8 cellular contexts compared by ENCODE assay signal in genomic region chr12:101407438-101408345, GRCh38. TPM values are rescaled to one million over a fixed set of nuclear protein-coding genes. Genes with fewer than 3 reads are reported as not detected.
A peak's percentile ranks its signal among the peaks of the same experiment; 100 is the strongest.
DNase-seq lines count a peak whose midpoint lies in the region; ATAC-seq and TF ChIP-seq lines count a peak whose summit lies in the region.

ARL1 (minus strand) TSS chr12:101407772; CDS start chr12:101407645, 127 bp downstream.

- peak within 1 kb of the TSS; percentile 97 for H3K27ac ChIP-seq in SJCRH30
- peak within 1 kb of the TSS; percentile 98 for H3K27ac ChIP-seq in foreskin keratinocyte

- peaks cover 16% of the 10 kb centered on the region for H3K4me1 ChIP-seq in HAP-1
- no peaks in the 10 kb centered on the region for H3K4me1 ChIP-seq in SJCRH30
- peaks cover 9% of the 10 kb centered on the region for H3K4me1 ChIP-seq in foreskin keratinocyte
- peaks cover 7% of the 10 kb centered on the region for H3K4me1 ChIP-seq in neuron (ENCODE audit: insufficient read depth, low read length)

- in situ Hi-C loops in HAP-1 (cut with MboI; ENCODE audit: low sequenced_read_pairs), result no loop called here

- DNase-seq in GDM1 (lab: John Stamatoyannopoulos, UW) (peak; percentile 77), HAP-1 (ENCODE audit: low spot score in 2 of 2) (peak; percentile 77 to 89), MG63 (peak; percentile 90), SJCRH30 (peak; percentile 81 to 84), foreskin keratinocyte (peak; percentile 86 to 92), stromal cell of bone marrow (ENCODE audit: low read depth) (peak; percentile 78)
- DNase-seq in activated gamma-delta T cell treated with anti-CD3 and anti-CD28 coated beads, Interleukin-2, amount 50 U/mL, for 16 hours (ENCODE audit: low read depth), result peak; percentile 70

- peaks cover under 1% of the 10 kb centered on the region; the same call in 1 of the 2 replicates for H3K36me3 ChIP-seq in HAP-1 (replicated peaks)
- peaks cover 18% of the 10 kb centered on the region for H3K36me3 ChIP-seq in MG63
- H3K36me3 ChIP-seq in SJCRH30, result 0 out of 2 replicates have a peak, but pooled peaks cover under 1% of the 10 kb centered on the region
- no peaks in the 10 kb centered on the region for H3K36me3 ChIP-seq in neuron (ENCODE audit: insufficient read depth, low read length)

- no peak for TF ChIP-seq CTCF in foreskin keratinocyte (conservative IDR thresholded peaks at IDR 0.05)

- H3K9me3 ChIP-seq in HAP-1, result no peaks in the 10 kb centered on the region
- H3K9me3 ChIP-seq in MG63, result no peaks in the 10 kb centered on the region
- no peaks in the 10 kb centered on the region for H3K9me3 ChIP-seq in SJCRH30 (replicated peaks)
- H3K9me3 ChIP-seq in neuron (ENCODE audit: low read length), result no peaks in the 10 kb centered on the region

- ATAC-seq in foreskin keratinocyte, result peak; percentile 88

- H3K4me3 ChIP-seq in HAP-1 (peak within 1 kb of the TSS; percentile 69), MG63 (peak within 1 kb of the TSS; percentile 79), SJCRH30 (peak within 1 kb of the TSS; percentile 82), neuron (ENCODE audit: low read length) (peak within 1 kb of the TSS; percentile 84)

- no peaks in the 10 kb centered on the region for H3K27me3 ChIP-seq in HAP-1 (ENCODE audit: low read depth)
- no peaks in the 10 kb centered on the region for H3K27me3 ChIP-seq in MG63
- no peaks in the 10 kb centered on the region for H3K27me3 ChIP-seq in SJCRH30
- no peaks in the 10 kb centered on the region for H3K27me3 ChIP-seq in foreskin keratinocyte
- no peaks in the 10 kb centered on the region for H3K27me3 ChIP-seq in neuron (ENCODE audit: insufficient read depth, low read length)

- H2AFZ ChIP-seq in neuron (ENCODE audit: low read depth, low read length), result peak within 1 kb of the TSS; percentile 51

RNA-seq across cellular contexts. Expression of gene ARL1, which starts in this region (rescaled TPM):
- total RNA-seq in MG63 (2014; rRNA removed; shearing (Covaris generic); ENCODE audit: low replicate concordance), result 73.0 and 176 TPM in 2 replicates
- total RNA-seq in SJCRH30 (2014; rRNA removed; shearing (Covaris generic)), result 47.9 and 57.1 TPM in 2 replicates
- 54.6 and 59.0 TPM in 2 replicates for total RNA-seq in foreskin keratinocyte
- polyA plus RNA-seq in foreskin keratinocyte, result 55.6 and 60.1 TPM in 2 replicates

Comparison
In these comparisons a context has a peak if more than half of its experiments do, and no peak if none do; other contexts are left out.
1. Peak in every context shown above with its lines: DNase-seq, ATAC-seq, H3K4me3 ChIP-seq and H3K27ac ChIP-seq.